ENCODE assay signal across 18 cellular contexts in the genomic region with DNA sequence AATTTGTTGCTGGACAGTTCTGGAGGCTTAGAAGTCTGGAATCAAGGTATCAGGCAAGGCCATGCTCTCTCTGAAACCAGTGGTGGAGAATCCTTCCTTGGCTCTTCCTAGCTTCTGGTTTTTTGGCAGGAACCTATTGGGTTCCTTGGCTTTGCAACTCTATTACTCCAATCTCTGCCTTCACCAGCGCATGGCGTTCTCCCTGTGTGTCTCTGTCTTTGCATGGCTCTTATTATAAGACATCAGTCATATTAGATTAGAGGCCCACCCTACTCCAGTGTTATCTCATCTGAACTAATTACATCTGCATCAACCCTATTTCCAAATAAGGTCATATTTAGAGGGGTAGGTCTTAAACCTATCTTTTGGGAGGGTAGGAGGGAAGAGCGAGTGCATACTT.
DNase-seq lines count a peak whose midpoint lies in the region; ATAC-seq and TF ChIP-seq lines count a peak whose summit lies in the region.
"Had no signal": no experiment of that assay in that cellular context is flagged by ENCODE, and none has a peak within 500 bp of the region (broad histone marks: within the 10 kb centered on the region; RNA-seq: fewer than 3 reads in every experiment).

No MANE protein-coding gene starts in this region.

- H3K4me1 ChIP-seq in mesenchymal stem cell (ENCODE audit: control insufficient read depth, insufficient read depth, low read depth, low read length) = no peaks in the 10 kb centered on the region
- H3K4me1 ChIP-seq in trophoblast cell (ENCODE audit: control insufficient read depth in 1 of 2, insufficient read depth in 2 of 2, low read length in 2 of 2) = peaks cover 5 to 15% of the 10 kb centered on the region in 2 experiments
- H3K4me1 ChIP-seq in lower lobe of right lung = no peaks in the 10 kb centered on the region
- H3K4me1 ChIP-seq: A549; BLaER1 treated with 17β-estradiol and CSF1 and Interleukin-3, amounts not matched to agents 10 nM and 100 nM; Caco-2 had no signal

- no peak for TF ChIP-seq CTCF in lower lobe of right lung (IDR thresholded peaks at IDR 0.05)

- peaks cover 0 to 4% of the 10 kb centered on the region in 2 experiments for H3K27me3 ChIP-seq in mesenchymal stem cell (ENCODE audit: control insufficient read depth in 1 of 2, insufficient read depth in 1 of 2, low read length in 2 of 2)
- no peaks in the 10 kb centered on the region for H3K27me3 ChIP-seq in trophoblast cell (ENCODE audit: insufficient read depth, low read length)
- no peaks in the 10 kb centered on the region for H3K27me3 ChIP-seq in H7 (ENCODE audit: control insufficient read depth, insufficient read depth, low read length)
- no peaks in the 10 kb centered on the region for H3K27me3 ChIP-seq in lower lobe of right lung (ENCODE audit: low read depth)
- H3K27me3 ChIP-seq: BLaER1 treated with 17β-estradiol and CSF1 and Interleukin-3, amounts not matched to agents 10 nM and 100 nM had no signal

- H3K36me3 ChIP-seq in mesenchymal stem cell (ENCODE audit: control insufficient read depth in 1 of 2, insufficient read depth in 2 of 2, low read depth in 1 of 2, low read length in 2 of 2) (no peaks in the 10 kb centered on the region), trophoblast cell (ENCODE audit: control insufficient read depth in 1 of 2, insufficient read depth in 2 of 2, low read length in 2 of 2) (no peaks in the 10 kb centered on the region), H7 (replicated peaks; ENCODE audit: control insufficient read depth, insufficient read depth, low read length) (no peaks in the 10 kb centered on the region), lower lobe of right lung (no peaks in the 10 kb centered on the region)
- H3K36me3 ChIP-seq: BLaER1 treated with 17β-estradiol and CSF1 and Interleukin-3, amounts not matched to agents 10 nM and 100 nM had no signal

- no peak overlapping the region for H2BK12ac ChIP-seq in mesenchymal stem cell (ENCODE audit: low read length in 2 of 2)
- H2BK12ac ChIP-seq in trophoblast cell (ENCODE audit: low read length) = peak overlapping the region; percentile 85

- H4K91ac ChIP-seq in mesenchymal stem cell (ENCODE audit: low read length) = no peak overlapping the region
- H4K91ac ChIP-seq in trophoblast cell (ENCODE audit: low read depth, low read length) = peak overlapping the region; percentile 75

- H3K23ac ChIP-seq in mesenchymal stem cell (ENCODE audit: low read length in 2 of 2) (no peak overlapping the region), trophoblast cell (ENCODE audit: low read length) (no peak overlapping the region)

- H3K14ac ChIP-seq in mesenchymal stem cell (ENCODE audit: low read length in 2 of 2) (no peak overlapping the region), trophoblast cell (ENCODE audit: low read length) (peak overlapping the region; percentile 51)

- H2BK5ac ChIP-seq in mesenchymal stem cell (ENCODE audit: low read depth, low read length, poor library complexity, severe bottlenecking) = no peak overlapping the region
- peak overlapping the region; percentile 84 for H2BK5ac ChIP-seq in trophoblast cell (ENCODE audit: low read depth, low read length, poor library complexity)

- H3K18ac ChIP-seq in mesenchymal stem cell (ENCODE audit: low read depth in 1 of 2, low read length in 2 of 2) (peak overlapping the region in 1 of 2 experiments; percentile 21), trophoblast cell (ENCODE audit: low read length) (peak overlapping the region; percentile 38)

- intact Hi-C loops in Right ventricle myocardium inferior (cut with DNase I) (no loop called here), Right ventricle myocardium superior (cut with DNase I) (no loop called here), lower lobe of right lung (cut with DNase I) (no loop called here)

- H3K4ac ChIP-seq in mesenchymal stem cell (ENCODE audit: low read depth in 1 of 2, low read length in 2 of 2) = no peak overlapping the region
- H3K4ac ChIP-seq in trophoblast cell (ENCODE audit: low read depth, low read length) = peak overlapping the region; percentile 0

- ATAC-seq in Right ventricle myocardium inferior (no peak), Right ventricle myocardium superior (ENCODE audit: poor library complexity) (no peak), lower lobe of right lung (no peak)
- ATAC-seq: A549; CD8-positive, alpha-beta T cell had no signal

- WGBS in mesenchymal stem cell = 90% methylated on average over 2 of the region's 3 CpGs
- no CpG with 5 or more reads among the region's 3 CpGs for WGBS in trophoblast cell (ENCODE audit: extremely low coverage, insufficient coverage, insufficient read length)

- DNase-seq in Right ventricle myocardium inferior (ENCODE audit: missing footprints) = peak; percentile 63
- DNase-seq in Right ventricle myocardium superior = no peak
- DNase-seq in SK-N-DZ (ENCODE audit: low spot score) = peak; percentile 96
- no peak for DNase-seq in mesenchymal stem cell
- no peak for DNase-seq in trophoblast cell
- DNase-seq in H7 = no peak
- DNase-seq in lower lobe of right lung = no peak
- DNase-seq: AML-193; Caco-2; Calu3; CD4-positive, alpha-beta T cell; CD8-positive, alpha-beta T cell; DMS79 treated with DMSO at 0.1 percent for 48 hours; GF-D8 had no signal

- no peak overlapping the region for H4K12ac ChIP-seq in trophoblast cell (ENCODE audit: low read depth, low read length)

- H2AK5ac ChIP-seq in mesenchymal stem cell (ENCODE audit: low read length, severe bottlenecking) (no peak overlapping the region), trophoblast cell (ENCODE audit: low read length) (peak overlapping the region; percentile 28)

- no peak overlapping the region for H3K27ac ChIP-seq in mesenchymal stem cell (ENCODE audit: low read length, poor library complexity, severe bottlenecking)
- peak overlapping the region; percentile 89 for H3K27ac ChIP-seq in trophoblast cell (ENCODE audit: low read depth, low read length)
- H3K27ac ChIP-seq in lower lobe of right lung = no peak overlapping the region
- H3K27ac ChIP-seq: 22Rv1; A549; BLaER1 treated with 17β-estradiol and CSF1 and Interleukin-3, amounts not matched to agents 10 nM and 100 nM; C4-2B had no signal

- H2BK120ac ChIP-seq in mesenchymal stem cell (ENCODE audit: low read depth, low read length) = no peak overlapping the region
- H2BK120ac ChIP-seq in trophoblast cell (ENCODE audit: insufficient read depth, low read length, poor library complexity) = peak overlapping the region; percentile 6

- H2BK15ac ChIP-seq in mesenchymal stem cell (ENCODE audit: low read depth, poor library complexity, severe bottlenecking) = no peak overlapping the region

- no peak overlapping the region for H2AFZ ChIP-seq in mesenchymal stem cell (ENCODE audit: low read depth, low read length)
- H2AFZ ChIP-seq in trophoblast cell (ENCODE audit: insufficient read depth, low read length, poor library complexity) = no peak overlapping the region

- H3K9me3 ChIP-seq in mesenchymal stem cell (ENCODE audit: control insufficient read depth, low read length) (no peaks in the 10 kb centered on the region), trophoblast cell (ENCODE audit: insufficient read depth, low read depth, low read length) (no peaks in the 10 kb centered on the region), lower lobe of right lung (no peaks in the 10 kb centered on the region)
- H3K9me3 ChIP-seq: A549; BLaER1 treated with 17β-estradiol and CSF1 and Interleukin-3, amounts not matched to agents 10 nM and 100 nM; Caco-2 had no signal

- H4K8ac ChIP-seq in mesenchymal stem cell (ENCODE audit: low read length) (peak overlapping the region; percentile 28), trophoblast cell (ENCODE audit: low read depth, low read length) (no peak overlapping the region)

- no peak overlapping the region for H3K9ac ChIP-seq in mesenchymal stem cell (ENCODE audit: low read length)
- H3K9ac ChIP-seq in trophoblast cell (ENCODE audit: low read length) = no peak overlapping the region
- H3K9ac ChIP-seq: BLaER1 treated with 17β-estradiol and CSF1 and Interleukin-3, amounts not matched to agents 10 nM and 100 nM had no signal

- H3K4me3 ChIP-seq in mesenchymal stem cell (ENCODE audit: insufficient read depth in 1 of 2, low read depth in 1 of 2, low read length in 2 of 2) (no peak overlapping the region), trophoblast cell (ENCODE audit: low read depth, low read length) (no peak overlapping the region), H7 (ENCODE audit: insufficient read depth, low read depth, low read length) (no peak overlapping the region), lower lobe of right lung (no peak overlapping the region)
- H3K4me3 ChIP-seq: A549; BLaER1 treated with 17β-estradiol and CSF1 and Interleukin-3, amounts not matched to agents 10 nM and 100 nM had no signal

- no peaks in the 10 kb centered on the region for H3K79me1 ChIP-seq in mesenchymal stem cell (replicated peaks; ENCODE audit: low read length, poor library complexity, severe bottlenecking)
- peaks cover 16% of the 10 kb centered on the region for H3K79me1 ChIP-seq in trophoblast cell (ENCODE audit: low read length)

- no peak overlapping the region for H3K4me2 ChIP-seq in mesenchymal stem cell (ENCODE audit: low read length, poor library complexity, severe bottlenecking)
- H3K4me2 ChIP-seq in trophoblast cell (ENCODE audit: low read length) = no peak overlapping the region
- H3K4me2 ChIP-seq: A549; BLaER1 treated with 17β-estradiol and CSF1 and Interleukin-3, amounts not matched to agents 10 nM and 100 nM had no signal

- H3K79me2 ChIP-seq in trophoblast cell (ENCODE audit: control insufficient read depth, insufficient read depth, low read length, poor library complexity) = peaks cover 3% of the 10 kb centered on the region

Comparison
In these comparisons a context has a peak if more than half of its experiments do, and no peak if none do; other contexts are left out.
1. DNase-seq: peak in Right ventricle myocardium inferior (single experiment) and SK-N-DZ (single experiment); none in Right ventricle myocardium superior (single experiment), mesenchymal stem cell (single experiment), trophoblast cell (0 of 2), H7 (single experiment) and lower lobe of right lung (single experiment).